ENCODE assay signal across 2 cellular contexts in genomic region chr18:79910563-79910962, GRCh38.
TF ChIP-seq lines count a peak whose summit lies in the region.

No MANE protein-coding gene starts in this region.

TF ChIP-seq in A549, 52 proteins besides CTCF, POLR2A, EP300 and RAD21:
- TF ChIP-seq MAFK (IDR thresholded peaks at IDR 0.05; ENCODE audit: partially characterized antibody), result peak; percentile 73
- no peak for TF ChIP-seq POLR2AphosphoS2 (conservative IDR thresholded peaks at IDR 0.05; ENCODE audit: low read length)

TF ChIP-seq in HepG2, 621 proteins besides CTCF, POLR2A, EP300 and RAD21:
- TF ChIP-seq SMAD9 (CRISPR knock-in tag; IDR thresholded peaks at IDR 0.05) (no peak), ZSCAN12 (CRISPR knock-in tag; IDR thresholded peaks at IDR 0.05) (no peak), MAFF (IDR thresholded peaks at IDR 0.05; ENCODE audit: low read depth, low read length) (peak; percentile 85), MAFK (conservative IDR thresholded peaks at IDR 0.05 in 1 of 2, IDR thresholded peaks at IDR 0.05 in 1 of 2; ENCODE audit: low read length in 2 of 2) (peak; percentile 82 to 91), ETV5 (CRISPR knock-in tag; IDR thresholded peaks at IDR 0.05; ENCODE audit: borderline replicate concordance) (no peak), TP53 (CRISPR knock-in tag; conservative IDR thresholded peaks at IDR 0.05) (no peak), NFE2 (CRISPR knock-in tag; IDR thresholded peaks at IDR 0.05) (no peak)
